8 cellular contexts compared by ENCODE assay signal in the genomic region with DNA sequence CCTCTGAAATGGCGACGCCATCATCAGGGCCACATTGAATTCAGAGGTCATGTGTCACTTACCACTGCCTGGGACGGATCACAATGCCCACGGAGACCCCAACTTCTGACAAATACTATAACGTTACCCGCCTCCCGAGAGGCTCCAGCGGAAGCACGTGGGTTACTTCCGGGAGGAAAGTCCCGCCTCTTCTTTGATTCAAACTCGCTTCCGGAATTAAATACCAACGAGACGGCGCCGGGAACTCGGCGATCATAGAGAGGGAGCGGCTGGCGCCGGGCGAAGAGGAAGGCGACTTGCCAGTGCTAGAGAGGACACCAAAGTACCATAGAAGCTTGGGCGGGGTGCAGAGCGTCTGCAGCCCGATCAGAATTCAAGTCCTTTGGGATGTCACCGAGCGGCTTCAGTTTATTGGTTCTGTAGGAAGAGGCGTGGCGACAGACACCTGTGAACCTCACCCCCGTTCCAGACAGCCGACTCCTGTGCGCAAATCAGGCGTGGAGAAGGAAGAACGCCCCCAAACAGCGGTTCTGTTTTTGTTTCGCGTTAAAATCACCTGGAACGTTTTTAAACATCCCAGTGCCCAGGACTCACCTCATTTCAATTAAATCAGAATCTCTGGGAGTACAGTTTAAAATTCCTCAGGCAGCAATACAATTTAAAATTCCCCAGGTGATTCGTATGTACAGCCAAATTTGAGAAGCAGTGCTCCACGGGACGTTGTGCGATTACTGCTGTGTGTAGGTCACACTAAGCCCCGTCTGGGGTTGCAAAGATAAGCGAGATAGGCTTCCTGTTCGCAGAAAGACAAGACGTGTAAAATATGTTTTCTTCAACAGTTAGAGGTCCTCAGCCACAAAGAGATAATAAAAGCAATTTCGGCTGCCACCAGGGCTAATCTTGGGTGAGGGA. TPM values are rescaled to one million over a fixed set of nuclear protein-coding genes. Genes with fewer than 3 reads are reported as not detected.
A peak's percentile ranks its signal among the peaks of the same experiment; 100 is the strongest.
DNase-seq lines count a peak whose midpoint lies in the region; ATAC-seq, FAIRE-seq and TF ChIP-seq lines count a peak whose summit lies in the region.

A gene with protein sequence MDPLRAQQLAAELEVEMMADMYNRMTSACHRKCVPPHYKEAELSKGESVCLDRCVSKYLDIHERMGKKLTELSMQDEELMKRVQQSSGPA (minus strand): TSS at position 159 of the 912 bp plus-strand sequence. CDS start 565 bp downstream, outside the sequence.

- FAIRE-seq in endometrium (lab: Jason Lieb, UNC): peak; percentile 96

- TF ChIP-seq CTCF in OCI-LY3 (IDR thresholded peaks at IDR 0.05; ENCODE audit: low read depth, low read length): peak; percentile 17

- H3K4me2 ChIP-seq in OCI-LY3 (ENCODE audit: low read length): peak within 1 kb of the TSS; percentile 93

- H3K27ac ChIP-seq in OCI-LY3 (ENCODE audit: low read length) (peak within 1 kb of the TSS; percentile 55), mesodermal cell (ENCODE audit: low read depth, low read length, severe bottlenecking) (peak within 1 kb of the TSS; percentile 6)

- no peaks in the 10 kb centered on the region for H4K20me1 ChIP-seq in OCI-LY3 (ENCODE audit: insufficient read depth, low read length)

- H3K4me3 ChIP-seq in OCI-LY3 (ENCODE audit: low read length) (peak within 1 kb of the TSS; percentile 90), mesodermal cell (ENCODE audit: extremely low read depth, insufficient read depth, low read length, poor library complexity, severe bottlenecking) (peak within 1 kb of the TSS; percentile 67)

- peak within 1 kb of the TSS; percentile 88 for H3K9ac ChIP-seq in OCI-LY3 (ENCODE audit: low read length)

- H3K36me3 ChIP-seq in OCI-LY3 (replicated peaks; ENCODE audit: low read depth, low read length) (peaks cover 26% of the 10 kb centered on the region), mesodermal cell (ENCODE audit: control insufficient read depth, insufficient read depth, low read length) (peaks cover 26% of the 10 kb centered on the region)

- 0% methylated on average over 35 to 43 of the region's 49 CpGs for WGBS in mesodermal cell (ENCODE audit: insufficient coverage in 2 of 2), 2 experiments

- no peaks in the 10 kb centered on the region for H3K27me3 ChIP-seq in OCI-LY3 (ENCODE audit: low read depth, low read length)

- H3K79me2 ChIP-seq in OCI-LY3 (ENCODE audit: low read length): peaks cover 39% of the 10 kb centered on the region

- H2AFZ ChIP-seq in OCI-LY3 (ENCODE audit: low read depth, low read length): peak within 1 kb of the TSS; percentile 82

- DNase-seq in D341Med (ENCODE audit: low spot score): peak; percentile 91
- peak; percentile 100 for DNase-seq in HuH-7 (ENCODE audit: low spot score)
- DNase-seq in activated CD8-positive, alpha-beta memory T cell treated with anti-CD3 and anti-CD28 coated beads, Interleukin-2, amount 50 U/mL, for 48 hours: peak; percentile 92
- DNase-seq in stimulated activated CD8-positive, alpha-beta memory T cell treated with anti-CD3 and anti-CD28 coated beads, Interleukin-15, amount 100 ng/mL, for 4 hours (ENCODE audit: low read depth in 2 of 2): peak; percentile 84 to 91

- H3K4me1 ChIP-seq in OCI-LY3 (ENCODE audit: low read length): peaks cover 16% of the 10 kb centered on the region
- peaks cover 3% of the 10 kb centered on the region for H3K4me1 ChIP-seq in mesodermal cell (ENCODE audit: control insufficient read depth, insufficient read depth, low read length, poor library complexity, severe bottlenecking)

- H3K9me3 ChIP-seq in OCI-LY3 (ENCODE audit: insufficient read depth, low read length): no peaks in the 10 kb centered on the region
- H3K9me3 ChIP-seq in mesodermal cell (ENCODE audit: control insufficient read depth, low read length): no peaks in the 10 kb centered on the region

- peak; percentile 99 for ATAC-seq in GM21515 (IDR thresholded peaks at IDR 0.05; ENCODE audit: unreplicated experiment)

RNA-seq across cellular contexts. Expression of the gene that starts here (rescaled TPM):
- polyA plus RNA-seq in mesodermal cell (2013, experiment 1 of 2): 40.7 TPM
- polyA plus RNA-seq in mesodermal cell (2013, experiment 2 of 2): 41.4 TPM

Comparison
In these comparisons a context has a peak if more than half of its experiments do, and no peak if none do; other contexts are left out.
1. Peak in every context shown above with its lines: DNase-seq, ATAC-seq, H3K4me3 ChIP-seq and H3K27ac ChIP-seq.